ENCODE assay signal across 8 cellular contexts in the genomic region with DNA sequence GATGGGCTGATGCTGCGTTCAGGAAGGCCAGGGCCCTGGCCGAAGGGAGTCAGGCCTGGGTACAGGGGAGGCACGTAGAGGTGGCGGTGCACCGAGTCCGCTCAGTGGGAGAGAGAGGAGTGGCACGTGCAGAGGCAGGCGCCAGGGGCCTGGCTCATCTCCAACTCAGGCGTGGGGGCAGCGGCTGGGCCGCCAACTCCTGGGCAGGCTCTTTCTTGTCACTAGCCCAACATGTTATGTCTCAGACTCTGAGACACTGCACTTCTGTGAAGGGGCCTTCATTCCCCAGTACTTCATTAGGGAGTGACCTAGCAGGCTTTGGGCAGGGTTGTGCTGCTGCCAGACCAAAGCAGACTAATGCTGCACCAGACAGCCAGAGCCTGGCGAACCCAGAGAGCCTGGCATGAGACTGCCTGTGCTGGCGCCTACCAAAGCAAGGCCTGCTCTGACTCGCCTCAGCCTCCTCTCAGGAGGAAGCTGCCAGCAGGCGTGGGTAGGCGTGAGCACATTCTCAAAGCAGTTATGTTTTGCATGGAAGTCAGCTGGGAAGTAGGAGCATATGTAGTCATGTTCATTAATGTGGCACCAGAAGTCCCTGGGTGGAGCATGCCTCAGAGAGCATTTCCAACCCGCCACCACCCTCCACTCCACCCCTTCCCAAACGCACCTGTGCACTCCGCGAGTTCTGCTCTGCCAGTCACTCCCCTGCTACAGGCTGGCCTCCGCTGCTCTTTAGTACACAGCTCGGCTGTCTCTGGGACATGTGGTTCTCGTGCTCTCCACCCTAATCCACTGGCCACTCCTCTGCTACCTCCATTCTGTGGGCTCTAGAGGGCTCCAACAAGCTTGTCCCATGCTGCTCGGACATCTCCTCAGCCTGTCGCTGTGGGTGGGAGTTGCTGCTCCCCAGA. TPM values are rescaled to one million over a fixed set of nuclear protein-coding genes. Genes with fewer than 3 reads are reported as not detected.
DNase-seq lines count a peak whose midpoint lies in the region; ATAC-seq and TF ChIP-seq lines count a peak whose summit lies in the region.

No MANE protein-coding gene starts in this region.

- no peak for ATAC-seq in GM18502 (IDR thresholded peaks at IDR 0.05; ENCODE audit: poor library complexity, unreplicated experiment)
- no peak for ATAC-seq in GM21360 (IDR thresholded peaks at IDR 0.05; ENCODE audit: unreplicated experiment)
- no peak for ATAC-seq in GM18909 (IDR thresholded peaks at IDR 0.05; ENCODE audit: poor library complexity, unreplicated experiment)

- H3K4me3 Mint-ChIP-seq in endodermal cell, result no peak overlapping the region

- no peak for TF ChIP-seq CTCF in endodermal cell (conservative IDR thresholded peaks at IDR 0.05)

- no peaks in the 10 kb centered on the region for H3K27me3 ChIP-seq in endodermal cell (ENCODE audit: control insufficient read depth, insufficient read depth, low read length, poor library complexity, severe bottlenecking)

- H3K9me3 ChIP-seq in endodermal cell (ENCODE audit: control insufficient read depth, low read length), result no peaks in the 10 kb centered on the region

- no peaks in the 10 kb centered on the region for H3K27me3 Mint-ChIP-seq in endodermal cell (ENCODE audit: insufficient read depth)

- H3K27ac Mint-ChIP-seq in endodermal cell, result no peak overlapping the region

- 92 to 97% methylated on average over 19 to 25 of the region's 25 CpGs for WGBS in endodermal cell (ENCODE audit: insufficient coverage in 1 of 2, insufficient read length in 1 of 2), 2 experiments

- no peaks in the 10 kb centered on the region for H3K4me1 ChIP-seq in endodermal cell (ENCODE audit: control insufficient read depth, insufficient read depth, low read length)

- no peak overlapping the region for H3K4me3 ChIP-seq in endodermal cell (ENCODE audit: low read length)

- peak overlapping the region; percentile 38 for H3K27ac ChIP-seq in endodermal cell (ENCODE audit: low read depth, low read length)

- peaks cover 41% of the 10 kb centered on the region for H3K36me3 Mint-ChIP-seq in endodermal cell (ENCODE audit: low read depth)

- peaks cover 31% of the 10 kb centered on the region for H3K36me3 ChIP-seq in endodermal cell (ENCODE audit: control insufficient read depth, insufficient read depth, low read length)

- no peaks in the 10 kb centered on the region for H3K9me3 Mint-ChIP-seq in endodermal cell

- DNase-seq in DMS153 treated with DMSO at 0.1 percent for 48 hours (lab: John Stamatoyannopoulos, UW; ENCODE audit: unreplicated experiment) (peak; percentile 24), NCI-H2227 treated with DMSO at 0.1 percent for 48 hours (lab: John Stamatoyannopoulos, UW) (peak; percentile 70), endodermal cell (peak; percentile 63), myocyte (ENCODE audit: low read depth) (peak; percentile 89), iPS-NIHi7 (ENCODE audit: extremely low spot score) (no peak)

- no peaks in the 10 kb centered on the region for H3K4me1 Mint-ChIP-seq in endodermal cell

- H3K9ac ChIP-seq in endodermal cell (ENCODE audit: extremely low read depth, low read length, poor library complexity, severe bottlenecking), result no peak overlapping the region

RNA-seq across cellular contexts. Expression of a gene that starts 9.7 kb away (rescaled TPM):
- total RNA-seq in endodermal cell (100 to 1,000 TPM; 602 to 920 TPM), myocyte (1,659 and 1,729 TPM in 2 replicates)
- polyA plus RNA-seq in endodermal cell (2013, experiment 1 of 2), result 1,216 TPM
- 1,012 TPM for polyA plus RNA-seq in endodermal cell (2013, experiment 2 of 2)
- 486 TPM for polyA plus RNA-seq in myocyte (2012)

RNA-seq across cellular contexts. Expression of a gene that starts 16.0 kb away (rescaled TPM):
- total RNA-seq in endodermal cell (1 to 10 TPM; 7.4 to 7.9 TPM), myocyte (14.4 and 18.5 TPM in 2 replicates)
- polyA plus RNA-seq in endodermal cell (2013, experiment 1 of 2), result 4.5 TPM
- polyA plus RNA-seq in endodermal cell (2013, experiment 2 of 2), result 4.1 TPM
- 14.1 TPM for polyA plus RNA-seq in myocyte (2012)

RNA-seq across cellular contexts. Expression of a gene that starts 49.5 kb away (rescaled TPM):
- total RNA-seq in endodermal cell (10 to 100 TPM; 27.6 to 28.1 TPM), myocyte (31.1 and 31.2 TPM in 2 replicates)
- polyA plus RNA-seq in endodermal cell (2013, experiment 1 of 2), result 20.2 TPM
- 20.5 TPM for polyA plus RNA-seq in endodermal cell (2013, experiment 2 of 2)
- 14.9 TPM for polyA plus RNA-seq in myocyte (2012)

RNA-seq across cellular contexts. Expression of a gene that starts 49.8 kb away (rescaled TPM):
- total RNA-seq in endodermal cell, result 10 to 100 TPM; 30.1 to 39.8 TPM
- 34.9 TPM for polyA plus RNA-seq in endodermal cell (2013, experiment 1 of 2)
- 38.8 TPM for polyA plus RNA-seq in endodermal cell (2013, experiment 2 of 2)
- 66.5 and 69.4 TPM in 2 replicates for total RNA-seq in myocyte
- 57.4 TPM for polyA plus RNA-seq in myocyte (2012)
